ENCODE assay signal across 19 cellular contexts in the genomic region with DNA sequence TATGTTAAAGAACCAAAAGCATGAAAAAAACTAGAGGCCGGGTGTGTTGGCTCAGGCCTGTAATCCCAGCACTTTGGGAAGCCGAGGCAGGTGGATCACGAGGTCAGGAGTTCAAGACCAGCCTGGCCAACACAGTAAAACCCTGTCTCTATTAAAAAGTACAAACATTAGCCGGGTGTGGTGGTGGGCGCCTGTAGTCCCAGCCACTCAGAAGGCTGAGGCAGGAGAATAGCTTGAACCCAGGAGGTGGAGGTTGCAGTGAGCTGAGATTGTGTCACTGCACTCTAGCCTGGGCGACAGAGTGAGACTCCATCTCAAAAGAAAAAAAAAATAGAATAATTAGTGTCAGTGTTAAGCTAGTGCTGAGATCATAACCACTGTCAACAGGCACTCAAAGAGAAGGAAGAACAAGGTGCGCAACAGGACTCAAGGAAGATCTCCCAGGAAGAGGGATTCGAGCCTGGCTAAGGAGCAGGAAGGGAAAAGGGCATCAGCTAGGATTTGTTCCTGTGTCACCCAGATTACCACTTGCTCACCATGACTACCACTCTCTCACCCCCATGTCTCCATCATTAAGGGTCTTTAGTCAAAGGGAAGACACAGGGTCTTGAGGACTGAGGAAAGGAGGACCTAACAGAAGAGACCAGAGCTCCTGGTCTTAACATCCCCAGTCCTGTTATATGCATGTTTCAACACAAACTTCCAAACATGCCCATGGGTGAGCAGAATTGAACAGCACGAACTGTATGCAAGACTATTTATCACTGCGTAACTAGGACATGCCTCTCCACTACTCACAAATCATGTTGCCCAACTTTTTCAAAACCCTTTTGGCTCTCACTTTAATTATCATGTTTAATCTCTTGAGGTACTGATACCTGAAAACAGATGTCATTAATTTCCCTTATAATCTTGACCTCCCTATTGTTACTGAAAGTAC.
DNase-seq lines count a peak whose midpoint lies in the region; ATAC-seq, FAIRE-seq and TF ChIP-seq lines count a peak whose summit lies in the region.
"Had no signal": no experiment of that assay in that cellular context is flagged by ENCODE, and none has a peak within 500 bp of the region (broad histone marks: within the 10 kb centered on the region; RNA-seq: fewer than 3 reads in every experiment).

No MANE protein-coding gene starts in this region.

- H3K4me1 Mint-ChIP-seq in GM23338, result peaks cover 40% of the 10 kb centered on the region

- H3K9me3 ChIP-seq in A549 (no peaks in the 10 kb centered on the region), mammary epithelial cell (replicated peaks; ENCODE audit: insufficient read depth, low read length) (no peaks in the 10 kb centered on the region)
- H3K9me3 ChIP-seq: lower lobe of right lung had no signal

- peaks cover 9% of the 10 kb centered on the region for H3K36me3 ChIP-seq in GM23338 (ENCODE audit: insufficient read depth)
- no peaks in the 10 kb centered on the region for H3K36me3 ChIP-seq in mammary epithelial cell (ENCODE audit: insufficient read depth, low read length)

- no peak overlapping the region for H3K27ac Mint-ChIP-seq in GM23338

- CTCF ChIA-PET in A549 (lab: Yijun Ruan, JAX) (interaction anchor here (1.0 to 1.5 kb wide), 6 partner anchors 14 to 708 kb away, joined by 3 to 5 read pairs (median 3); no protein-coding TSS in a partner anchor), mammary epithelial cell (lab: Charles Lee; ENCODE audit: low non-redundant PET) (no interaction called here)

- peaks cover 17% of the 10 kb centered on the region for H3K4me1 ChIP-seq in A549
- peaks cover 34% of the 10 kb centered on the region for H3K4me1 ChIP-seq in GM23338 (ENCODE audit: insufficient read depth)
- peaks cover 26% of the 10 kb centered on the region for H3K4me1 ChIP-seq in mammary epithelial cell (ENCODE audit: insufficient read depth, low read length)

- H3K27me3 ChIP-seq in GM23338 (ENCODE audit: insufficient read depth) (no peaks in the 10 kb centered on the region), mammary epithelial cell (ENCODE audit: insufficient read depth, low read length) (no peaks in the 10 kb centered on the region)

- dilution Hi-C loops in mammary epithelial cell (cut with HindIII; ENCODE audit: low sequenced_read_pairs), result no loop called here

- no peaks in the 10 kb centered on the region for H3K9me2 ChIP-seq in GM23338 (ENCODE audit: insufficient read depth)

- DNase-seq in A549 (ENCODE audit: low read depth in 1 of 2, low spot score in 1 of 2), result peak in 1 of 2 experiments; percentile 21
- peak; percentile 3 for DNase-seq in GM23338 (ENCODE audit: low spot score)
- DNase-seq in mammary epithelial cell, result peak; percentile 41
- peak; percentile 1 for DNase-seq in kidney tubule cell (ENCODE audit: low spot score)
- no peak for DNase-seq in DMS153 (lab: John Stamatoyannopoulos, UW)
- no peak for DNase-seq in NCI-H82 treated with DMSO at 0.1 percent for 48 hours (lab: John Stamatoyannopoulos, UW; ENCODE audit: unreplicated experiment)
- DNase-seq: activated CD4-positive, alpha-beta T cell treated with anti-CD3 and anti-CD28 coated beads, Interleukin-2, amount 50 U/mL, for 4 hours; Calu3; effector memory CD4-positive, alpha-beta T cell; foreskin melanocyte; lower lobe of right lung; NCI-H1048; NCI-H526; PC-9; stimulated activated naive CD4-positive, alpha-beta T cell treated with Interleukin-2 at 50 U/mL for 16 hours had no signal

- no peak overlapping the region for H3K4me3 ChIP-seq in A549
- H3K4me3 ChIP-seq in GM23338, result no peak overlapping the region
- H3K4me3 ChIP-seq in mammary epithelial cell (replicated peaks in 1 of 3; ENCODE audit: insufficient read depth in 1 of 3, low read depth in 2 of 3, low read length in 3 of 3), result no peak overlapping the region
- H3K4me3 ChIP-seq: lower lobe of right lung, PC-9 had no signal

- TF ChIP-seq RAD21 in A549 (conservative IDR thresholded peaks at IDR 0.05 in 1 of 2, IDR thresholded peaks at IDR 0.05 in 1 of 2), result no peak

- in situ Hi-C loops in mammary epithelial cell (cut with MboI; ENCODE audit: low sequenced_read_pairs in 2 of 2), result loop anchor here in 1 of 2 donors (25.0 kb wide), 1 partner anchor 684 kb away; no protein-coding TSS in a partner anchor

- ATAC-seq in A549, result 0 out of 6 replicates have a peak, but pooled peaks of 1 of the 2 experiments have one; percentile 3
- ATAC-seq in GM23338, result no peak
- no peak for ATAC-seq in HG02571 (IDR thresholded peaks at IDR 0.05; ENCODE audit: unreplicated experiment)
- no peak for ATAC-seq in GM18517 (IDR thresholded peaks at IDR 0.05; ENCODE audit: unreplicated experiment)
- ATAC-seq: natural killer cell treated with Interleukin-12 subunit alpha and Interleukin-12 subunit beta and Interleukin-15 and Interleukin-18, amount 100 ng/mL, for 72 hours had no signal

- BruUV-seq in mammary epithelial cell (replicated peaks; lab: Mats Ljungman, UMichigan), result no TSS peak

- H3K9ac ChIP-seq in mammary epithelial cell (ENCODE audit: insufficient read depth, low read length), result no peak overlapping the region

- H3K27me3 Mint-ChIP-seq in GM23338 (ENCODE audit: insufficient read depth, low read depth, poor library complexity), result peaks cover 10% of the 10 kb centered on the region
- H3K27me3 Mint-ChIP-seq: central memory CD8-positive, alpha-beta T cell; natural killer cell treated with Interleukin-12 subunit alpha and Interleukin-12 subunit beta and Interleukin-15 and Interleukin-18, amount 100 ng/mL, for 72 hours had no signal

- H2AFZ ChIP-seq in GM23338, result no peak overlapping the region
- no peak overlapping the region for H2AFZ ChIP-seq in mammary epithelial cell (ENCODE audit: low read depth, low read length)
- H2AFZ ChIP-seq: PC-9 had no signal

- H3F3A ChIP-seq in GM23338 (replicated peaks; ENCODE audit: low read depth), result peaks cover 4% of the 10 kb centered on the region; the same call in 1 of the 2 replicates

- 88% methylated on average over 10 of the region's 10 CpGs for WGBS in A549 (ENCODE audit: missing lambda C conversion rate)
- WGBS in mammary epithelial cell (ENCODE audit: low coverage, missing lambda C conversion rate), result 89% methylated on average over 10 of the region's 10 CpGs

- peaks cover 47% of the 10 kb centered on the region for H4K20me1 ChIP-seq in GM23338 (replicated peaks; ENCODE audit: insufficient read depth)
- no peaks in the 10 kb centered on the region for H4K20me1 ChIP-seq in mammary epithelial cell (ENCODE audit: insufficient read depth, low read length)

- peaks cover 9% of the 10 kb centered on the region for H3K9me3 Mint-ChIP-seq in GM23338
- H3K9me3 Mint-ChIP-seq: central memory CD8-positive, alpha-beta T cell; natural killer cell treated with Interleukin-12 subunit alpha and Interleukin-12 subunit beta and Interleukin-15 and Interleukin-18, amount 100 ng/mL, for 72 hours had no signal

- TF ChIP-seq EP300 in A549 (IDR thresholded peaks at IDR 0.05), result no peak

- POLR2A ChIA-PET in A549 (lab: Yijun Ruan, JAX), result no interaction called here

- peaks cover 99% of the 10 kb centered on the region for H3K79me2 ChIP-seq in GM23338 (replicated peaks; ENCODE audit: insufficient read depth)
- peaks cover 44% of the 10 kb centered on the region for H3K79me2 ChIP-seq in mammary epithelial cell (ENCODE audit: insufficient read depth, low read length)

- H3K36me3 Mint-ChIP-seq in GM23338 (ENCODE audit: low read depth), result peaks cover 21% of the 10 kb centered on the region
- H3K36me3 Mint-ChIP-seq: natural killer cell treated with Interleukin-12 subunit alpha and Interleukin-12 subunit beta and Interleukin-15 and Interleukin-18, amount 100 ng/mL, for 72 hours had no signal

- TF ChIP-seq POLR2A in A549 (IDR thresholded peaks at IDR 0.05; ENCODE audit: low read length), result no peak

- H3K4me3 Mint-ChIP-seq in GM23338, result no peak overlapping the region
- H3K4me3 Mint-ChIP-seq: central memory CD8-positive, alpha-beta T cell; natural killer cell treated with Interleukin-12 subunit alpha and Interleukin-12 subunit beta and Interleukin-15 and Interleukin-18, amount 100 ng/mL, for 72 hours had no signal

- H3K27ac ChIP-seq in A549, result no peak overlapping the region; a peak in 1 of 6 replicates
- H3K27ac ChIP-seq in GM23338 (ENCODE audit: low read depth), result 0 out of 2 replicates have a peak overlapping the region, but pooled peaks have one; percentile 20
- peak overlapping the region; percentile 31 for H3K27ac ChIP-seq in mammary epithelial cell (ENCODE audit: insufficient read depth, low read depth, low read length)
- H3K27ac ChIP-seq: lower lobe of right lung, PC-9 had no signal

- FAIRE-seq in A549 (lab: Jason Lieb, UNC), result peak; percentile 70

- intact Hi-C loops in mammary epithelial cell (cut with micrococcal nuclease), result no loop called here

- no peak for TF ChIP-seq CTCF in A549 (IDR thresholded peaks at IDR 0.05)
- no peak for TF ChIP-seq CTCF in GM23338 (conservative IDR thresholded peaks at IDR 0.05; ENCODE audit: low read depth in 2 of 2)
- no peak for TF ChIP-seq CTCF in mammary epithelial cell (conservative IDR thresholded peaks at IDR 0.05 in 1 of 2, IDR thresholded peaks at IDR 0.05 in 1 of 2; ENCODE audit: extremely low read depth in 1 of 2, insufficient read depth in 1 of 2, low read depth in 1 of 2, low read length in 2 of 2)

- H3K4me2 ChIP-seq in A549 (no peak overlapping the region), GM23338 (peak overlapping the region; percentile 22; the same call in 1 of the 2 replicates), mammary epithelial cell (ENCODE audit: insufficient read depth, low read depth, low read length) (no peak overlapping the region)
- H3K4me2 ChIP-seq: PC-9 had no signal

TF ChIP-seq in A549, 52 proteins besides CTCF, POLR2A, EP300 and RAD21 (continues in another document):
- TF ChIP-seq ZSCAN20 (CRISPR knock-in tag; IDR thresholded peaks at IDR 0.05) (no peak), HOXB13 (CRISPR knock-in tag; IDR thresholded peaks at IDR 0.05; ENCODE audit: low read depth) (no peak)

TF ChIP-seq in GM23338, 12 proteins besides CTCF, POLR2A, EP300 and RAD21 (continues in another document):
- no peak for TF ChIP-seq ZNF114 (CRISPR knock-in tag; IDR thresholded peaks at IDR 0.05)

Comparison
In these comparisons a context has a peak if more than half of its experiments do, and no peak if none do; other contexts are left out.
1. DNase-seq: peak in GM23338 (single experiment), mammary epithelial cell (single experiment) and kidney tubule cell (single experiment); none in DMS153 (single experiment) and NCI-H82 treated with DMSO at 0.1 percent for 48 hours (single experiment).
2. H3K27ac ChIP-seq: peak in GM23338 (single experiment) and mammary epithelial cell (single experiment); none in A549 (0 of 2).